12 cellular contexts compared by ENCODE assay signal in genomic region chr6:157550114-157550989, GRCh38.
A peak's percentile ranks its signal among the peaks of the same experiment; 100 is the strongest.
DNase-seq lines count a peak whose midpoint lies in the region; ATAC-seq lines count a peak whose summit lies in the region.
"Had no signal": no experiment of that assay in that cellular context is flagged by ENCODE, and none has a peak within 500 bp of the region (broad histone marks: within the 10 kb centered on the region; RNA-seq: fewer than 3 reads in every experiment).

No MANE protein-coding gene starts in this region.

- peaks cover 0 to 14% (median 1%) of the 10 kb centered on the region in 3 donors for H3K36me3 Mint-ChIP-seq in CD8-positive, alpha-beta memory T cell
- peaks cover 4 to 5% of the 10 kb centered on the region in 2 donors for H3K36me3 Mint-ChIP-seq in activated T-cell treated with anti-CD3 and anti-CD28 coated beads, Interleukin-2, amount 50 U/mL, for 72 hours (ENCODE audit: insufficient read depth in 2 of 2)
- peaks cover 0 to 10% of the 10 kb centered on the region in 2 donors for H3K36me3 Mint-ChIP-seq in naive B cell

- H3K4me3 Mint-ChIP-seq in CD8-positive, alpha-beta memory T cell = peak overlapping the region in 6 of 7 donors; percentile 7 to 40 (median 32)
- peak overlapping the region in 1 of 2 donors; percentile 41 for H3K4me3 Mint-ChIP-seq in activated T-cell treated with anti-CD3 and anti-CD28 coated beads, Interleukin-2, amount 50 U/mL, for 72 hours
- H3K4me3 Mint-ChIP-seq in naive B cell = peak overlapping the region in 7 of 8 donors; percentile 16 to 90 (median 77)
- H3K4me3 Mint-ChIP-seq: nephron had no signal

- H3K9me3 Mint-ChIP-seq in CD8-positive, alpha-beta memory T cell = peaks cover 0 to 5% (median 3%) of the 10 kb centered on the region in 5 donors
- peaks cover 0 to 5% of the 10 kb centered on the region in 2 donors for H3K9me3 Mint-ChIP-seq in activated T-cell treated with anti-CD3 and anti-CD28 coated beads, Interleukin-2, amount 50 U/mL, for 72 hours
- no peaks in the 10 kb centered on the region for H3K9me3 Mint-ChIP-seq in naive B cell

- ATAC-seq in GM21367 (IDR thresholded peaks at IDR 0.05; ENCODE audit: unreplicated experiment) (peak; percentile 42), naive B cell (ENCODE audit: low read depth in 2 of 2) (peak; percentile 22 to 30), GM21447 (IDR thresholded peaks at IDR 0.05; ENCODE audit: unreplicated experiment) (no peak), GM21717 (IDR thresholded peaks at IDR 0.05; ENCODE audit: unreplicated experiment) (no peak)
- ATAC-seq in activated T-cell treated with anti-CD3 and anti-CD28 coated beads, Interleukin-2, amount 50 U/mL, for 72 hours (replicated peaks in 1 of 2) = peak; percentile 80 to 89

- H3K4me1 Mint-ChIP-seq in CD8-positive, alpha-beta memory T cell = peaks cover 29 to 38% (median 34%) of the 10 kb centered on the region in 3 donors
- H3K4me1 Mint-ChIP-seq in activated T-cell treated with anti-CD3 and anti-CD28 coated beads, Interleukin-2, amount 50 U/mL, for 72 hours (ENCODE audit: low read depth) = peaks cover 34% of the 10 kb centered on the region
- peaks cover 45 to 81% (median 63%) of the 10 kb centered on the region in 3 donors for H3K4me1 Mint-ChIP-seq in naive B cell

- H3K27me3 Mint-ChIP-seq in CD8-positive, alpha-beta memory T cell = peaks cover 0 to 4% of the 10 kb centered on the region in 2 donors
- no peaks in the 10 kb centered on the region for H3K27me3 Mint-ChIP-seq in activated T-cell treated with anti-CD3 and anti-CD28 coated beads, Interleukin-2, amount 50 U/mL, for 72 hours (ENCODE audit: low read depth)
- H3K27me3 Mint-ChIP-seq in naive B cell = no peaks in the 10 kb centered on the region

- peak overlapping the region; percentile 40 for H3K27ac ChIP-seq in CD8-positive, alpha-beta memory T cell (ENCODE audit: low read depth, low read length)
- H3K27ac ChIP-seq: tibial artery had no signal

- DNase-seq in CD8-positive, alpha-beta memory T cell = peak; percentile 10 to 77 (median 28)
- DNase-seq in activated T-cell treated with anti-CD3 and anti-CD28 coated beads, Interleukin-2, amount 50 U/mL, for 72 hours = peak; percentile 32
- DNase-seq in naive B cell (no peak), NCI-H187 (lab: John Stamatoyannopoulos, UW) (no peak), pons (ENCODE audit: low spot score) (no peak)
- DNase-seq: anterior cingulate cortex, NCI-H1417 had no signal

- peaks cover 13% of the 10 kb centered on the region for H3K4me1 ChIP-seq in CD8-positive, alpha-beta memory T cell (ENCODE audit: insufficient read depth, low read length)
- H3K4me1 ChIP-seq: tibial artery had no signal

- CTCF ChIA-PET in CD8-positive, alpha-beta memory T cell (lab: Charles Lee) = interaction anchor here (1.4 kb wide), 1 partner anchor 12 kb away, joined by 3 read pairs; no protein-coding TSS in a partner anchor

- H3K9me3 ChIP-seq in CD8-positive, alpha-beta memory T cell (ENCODE audit: low read length) = no peaks in the 10 kb centered on the region
- H3K9me3 ChIP-seq: tibial artery had no signal

- H3K27me3 ChIP-seq in CD8-positive, alpha-beta memory T cell (ENCODE audit: insufficient read depth, low read length, poor library complexity, severe bottlenecking) = no peaks in the 10 kb centered on the region
- H3K27me3 ChIP-seq: tibial artery had no signal

- POLR2A ChIA-PET in CD8-positive, alpha-beta memory T cell (lab: Charles Lee) = interaction anchor here (1.1 to 1.5 kb wide), 2 partner anchors 14 to 15 kb away, joined by 3 to 4 read pairs; no protein-coding TSS in a partner anchor

- no peak overlapping the region for H3K4me3 ChIP-seq in CD8-positive, alpha-beta memory T cell (ENCODE audit: low read length)
- H3K4me3 ChIP-seq: tibial artery had no signal

- peak overlapping the region; percentile 48 to 95 (median 86) for H3K27ac Mint-ChIP-seq in CD8-positive, alpha-beta memory T cell
- H3K27ac Mint-ChIP-seq in activated T-cell treated with anti-CD3 and anti-CD28 coated beads, Interleukin-2, amount 50 U/mL, for 72 hours = peak overlapping the region; percentile 43
- H3K27ac Mint-ChIP-seq in naive B cell = peak overlapping the region; percentile 16 to 88 (median 68)
- H3K27ac Mint-ChIP-seq: nephron had no signal

- no peaks in the 10 kb centered on the region for H3K36me3 ChIP-seq in CD8-positive, alpha-beta memory T cell (ENCODE audit: insufficient read depth, low read length)
- H3K36me3 ChIP-seq: tibial artery had no signal

Comparison
In these comparisons a context has a peak if more than half of its experiments do, and no peak if none do; other contexts are left out.
1. DNase-seq: peak in CD8-positive, alpha-beta memory T cell (5 of 5) and activated T-cell treated with anti-CD3 and anti-CD28 coated beads, Interleukin-2, amount 50 U/mL, for 72 hours (2 of 2); none in naive B cell (single experiment), NCI-H187 (0 of 2) and pons (single experiment).
2. ATAC-seq: peak in GM21367 (single experiment), activated T-cell treated with anti-CD3 and anti-CD28 coated beads, Interleukin-2, amount 50 U/mL, for 72 hours (2 of 2) and naive B cell (2 of 2); none in GM21447 (single experiment) and GM21717 (single experiment).
3. Peak in every context shown above with its lines, with median percentiles within 50 percentile points of each other: H3K27ac Mint-ChIP-seq.